In genomic region chr4:176529574-176529973, GRCh38 we compare ENCODE assay signal across 31 cellular contexts.
"Had no signal": no experiment of that assay in that cellular context is flagged by ENCODE, and none has a peak within 500 bp of the region (broad histone marks: within the 10 kb centered on the region; RNA-seq: fewer than 3 reads in every experiment).

No MANE protein-coding gene starts in this region.

- H3K9me3 Mint-ChIP-seq: nephron; neural progenitor cell; stimulated activated memory B cell treated with anti-CD40 and anti-IgM and Interleukin-4, amounts not matched to agents 10 μg/mL and 1 μg/mL and 100 μg/mL, for 72 hours; stimulated activated naive CD8-positive, alpha-beta T cell treated with anti-CD3 and anti-CD28 coated beads, Interleukin-15, amount 100 ng/mL, for 72 hours; type B pancreatic cell had no signal

- H3K4me3 Mint-ChIP-seq: natural killer cell; nephron; neural progenitor cell; stimulated activated memory B cell treated with anti-CD40 and anti-IgM and Interleukin-4, amounts not matched to agents 10 μg/mL and 1 μg/mL and 100 μg/mL, for 72 hours; stimulated activated naive CD8-positive, alpha-beta T cell treated with anti-CD3 and anti-CD28 coated beads, Interleukin-15, amount 100 ng/mL, for 72 hours; type B pancreatic cell had no signal

- H3K4me1 Mint-ChIP-seq: natural killer cell; stimulated activated memory B cell treated with anti-CD40 and anti-IgM and Interleukin-4, amounts not matched to agents 10 μg/mL and 1 μg/mL and 100 μg/mL, for 72 hours; stimulated activated naive CD8-positive, alpha-beta T cell treated with anti-CD3 and anti-CD28 coated beads, Interleukin-15, amount 100 ng/mL, for 72 hours had no signal

- H3K4me1 ChIP-seq: neural progenitor cell, parathyroid adenoma, psoas muscle, spleen, suprapubic skin, testis, tibial artery, transverse colon, upper lobe of right lung, uterus had no signal

- H3K79me2 ChIP-seq: parathyroid adenoma had no signal

- H3K36me3 Mint-ChIP-seq: natural killer cell; neural progenitor cell; stimulated activated memory B cell treated with anti-CD40 and anti-IgM and Interleukin-4, amounts not matched to agents 10 μg/mL and 1 μg/mL and 100 μg/mL, for 72 hours; type B pancreatic cell had no signal

- H3K27me3 Mint-ChIP-seq: progenitor cell of endocrine pancreas; stimulated activated memory B cell treated with anti-CD40 and anti-IgM and Interleukin-4, amounts not matched to agents 10 μg/mL and 1 μg/mL and 100 μg/mL, for 72 hours had no signal

- H3K9me3 ChIP-seq: ovary, psoas muscle, spleen, suprapubic skin, testis, tibial artery, transverse colon, upper lobe of right lung, uterus had no signal

- H3K36me3 ChIP-seq: neural progenitor cell, ovary, spleen, suprapubic skin, tibial artery, transverse colon, upper lobe of right lung, uterus had no signal

- H3K27ac Mint-ChIP-seq: natural killer cell; nephron; neural progenitor cell; progenitor cell of endocrine pancreas; stimulated activated memory B cell treated with anti-CD40 and anti-IgM and Interleukin-4, amounts not matched to agents 10 μg/mL and 1 μg/mL and 100 μg/mL, for 72 hours; stimulated activated naive CD8-positive, alpha-beta T cell treated with anti-CD3 and anti-CD28 coated beads, Interleukin-15, amount 100 ng/mL, for 72 hours; type B pancreatic cell had no signal

- H3K27me3 ChIP-seq: neural progenitor cell, ovary, spleen, suprapubic skin, testis, tibial artery, transverse colon, upper lobe of right lung, uterus had no signal

- H3K27ac ChIP-seq: neural progenitor cell, ovary, parathyroid adenoma, psoas muscle, skin epidermis, spleen, suprapubic skin, testis, tibial artery, transverse colon, upper lobe of right lung, uterus had no signal

- H2AFZ ChIP-seq: neural progenitor cell, parathyroid adenoma had no signal

- H3K9ac ChIP-seq: neural progenitor cell, parathyroid adenoma had no signal

- H3K4me3 ChIP-seq: neural progenitor cell, ovary, psoas muscle, skin epidermis, smooth muscle cell, spleen, suprapubic skin, testis, tibial artery, transverse colon, upper lobe of right lung, uterus had no signal

- ATAC-seq: natural killer cell; psoas muscle; right cardiac atrium; sciatic nerve; stimulated activated memory B cell treated with anti-CD40 and anti-IgM and Interleukin-4, amounts not matched to agents 10 μg/mL and 1 μg/mL and 100 μg/mL, for 72 hours; stimulated activated naive CD8-positive, alpha-beta T cell treated with anti-CD3 and anti-CD28 coated beads, Interleukin-15, amount 100 ng/mL, for 72 hours; stimulated activated naive CD8-positive, alpha-beta T cell treated with anti-CD3 and anti-CD28 coated beads, Interleukin-15, Interleukin-2, amounts not matched to agents 100 U/mL and 50 U/mL, for 24 hours; upper lobe of right lung had no signal

- DNase-seq: natural killer cell; occipital lobe; ovary; posterior cingulate gyrus; psoas muscle; right cardiac atrium; spleen; stimulated activated CD4-positive, alpha-beta T cell treated with anti-CD3 and anti-CD28 coated beads, Interleukin-12 subunit alpha, Interleukin-12 subunit beta, amount 100 ng/mL, for 4 hours; stimulated activated CD4-positive, alpha-beta T cell treated with anti-CD3 and anti-CD28 coated beads, Interleukin-1b, Interleukin-23, amount 100 ng/mL, for 48 hours; stimulated activated CD4-positive, alpha-beta T cell treated with anti-CD3 and anti-CD28 coated beads, Interleukin-4, amount 100 ng/mL, for 1 hour; stimulated activated CD4-positive, alpha-beta T cell treated with anti-CD3 and anti-CD28 coated beads, Interleukin-4, amount 100 ng/mL, for 4 hours; stimulated activated CD8-positive, alpha-beta memory T cell treated with anti-CD3 and anti-CD28 coated beads, Interleukin-4, amount 100 ng/mL, for 48 hours; stimulated activated naive CD4-positive, alpha-beta T cell; stimulated activated naive CD8-positive, alpha-beta T cell treated with anti-CD3 and anti-CD28 coated beads, Interleukin-15, amount 100 ng/mL, for 72 hours; stimulated activated naive CD8-positive, alpha-beta T cell treated with anti-CD3 and anti-CD28 coated beads, Interleukin-15, Interleukin-2, amounts not matched to agents 100 U/mL and 50 U/mL, for 24 hours; substantia nigra; testis; tibial artery; transverse colon; upper lobe of right lung; uterus had no signal

- H3K4me2 ChIP-seq: neural progenitor cell, smooth muscle cell had no signal
